11 cellular contexts compared by ENCODE assay signal in genomic region chr22:24161909-24162308, GRCh38. TPM values are rescaled to one million over a fixed set of nuclear protein-coding genes. Genes with fewer than 3 reads are reported as not detected.
DNase-seq lines count a peak whose midpoint lies in the region; ATAC-seq and TF ChIP-seq lines count a peak whose summit lies in the region.
"Had no signal": no experiment of that assay in that cellular context is flagged by ENCODE, and none has a peak within 500 bp of the region (broad histone marks: within the 10 kb centered on the region; RNA-seq: fewer than 3 reads in every experiment).

No MANE protein-coding gene starts in this region.

- no peaks in the 10 kb centered on the region for H3K9me3 ChIP-seq in gastrocnemius medialis
- H3K9me3 ChIP-seq: SJCRH30 had no signal

- H3K4me3 Mint-ChIP-seq in activated CD4-positive, alpha-beta T cell treated with anti-CD3 and anti-CD28 coated beads, Interleukin-2, amount 10 ng/mL, durations not matched to agents 7 days and 5 days: no peak overlapping the region
- H3K4me3 Mint-ChIP-seq in effector memory CD8-positive, alpha-beta T cell: no peak overlapping the region

- TF ChIP-seq CTCF in RWPE1 (conservative IDR thresholded peaks at IDR 0.05; ENCODE audit: low read depth): no peak
- no peak for TF ChIP-seq CTCF in gastrocnemius medialis (IDR thresholded peaks at IDR 0.05 in 4 of 5, conservative IDR thresholded peaks at IDR 0.05 in 1 of 5)

- H3K9me3 Mint-ChIP-seq in activated CD4-positive, alpha-beta T cell treated with anti-CD3 and anti-CD28 coated beads, Interleukin-2, amount 10 ng/mL, durations not matched to agents 7 days and 5 days: no peaks in the 10 kb centered on the region
- H3K9me3 Mint-ChIP-seq in effector memory CD8-positive, alpha-beta T cell: no peaks in the 10 kb centered on the region

- POLR2A ChIA-PET in activated CD4-positive, alpha-beta T cell treated with anti-CD3 and anti-CD28 coated beads, Interleukin-2, amount 10 ng/mL, durations not matched to agents 7 days and 5 days (lab: Charles Lee): no interaction called here
- POLR2A ChIA-PET in RWPE1 (lab: Yijun Ruan, JAX; ENCODE audit: low non-redundant PET): no interaction called here

- H3K4me1 Mint-ChIP-seq in activated CD4-positive, alpha-beta T cell treated with anti-CD3 and anti-CD28 coated beads, Interleukin-2, amount 10 ng/mL, durations not matched to agents 7 days and 5 days: peaks cover 28% of the 10 kb centered on the region
- peaks cover 41 to 52% of the 10 kb centered on the region in 2 donors for H3K4me1 Mint-ChIP-seq in effector memory CD8-positive, alpha-beta T cell (ENCODE audit: low read depth in 2 of 2)

- no peak for TF ChIP-seq POLR2A in gastrocnemius medialis (IDR thresholded peaks at IDR 0.05)

- in situ Hi-C loops in gastrocnemius medialis (cut with MboI; ENCODE audit: low sequenced_read_pairs in 4 of 4): no loop called here

- intact Hi-C loops in gastrocnemius medialis (cut with DNase I; ENCODE audit: low total_unique reads): loop anchor here (2.0 kb wide), 1 partner anchor 15 kb away; no protein-coding TSS in a partner anchor

- H3K27ac Mint-ChIP-seq in activated CD4-positive, alpha-beta T cell treated with anti-CD3 and anti-CD28 coated beads, Interleukin-2, amount 10 ng/mL, durations not matched to agents 7 days and 5 days: peak overlapping the region; percentile 46
- H3K27ac Mint-ChIP-seq in effector memory CD8-positive, alpha-beta T cell: peak overlapping the region; percentile 26 to 77

- peaks cover 9% of the 10 kb centered on the region for H3K36me3 Mint-ChIP-seq in activated CD4-positive, alpha-beta T cell treated with anti-CD3 and anti-CD28 coated beads, Interleukin-2, amount 10 ng/mL, durations not matched to agents 7 days and 5 days (ENCODE audit: low read depth)
- H3K36me3 Mint-ChIP-seq in effector memory CD8-positive, alpha-beta T cell (ENCODE audit: insufficient read depth): peaks cover 48% of the 10 kb centered on the region

- no peak for ATAC-seq in effector memory CD8-positive, alpha-beta T cell (replicated peaks)
- peak; percentile 76 to 84 for ATAC-seq in gastrocnemius medialis
- no peak for ATAC-seq in HG02623 (IDR thresholded peaks at IDR 0.05; ENCODE audit: unreplicated experiment)

- H3K27ac ChIP-seq in RWPE1 (peak overlapping the region; percentile 20), gastrocnemius medialis (peak overlapping the region; percentile 15 to 64 (median 60))
- H3K27ac ChIP-seq: SJCRH30 had no signal

- H3K27me3 Mint-ChIP-seq in activated CD4-positive, alpha-beta T cell treated with anti-CD3 and anti-CD28 coated beads, Interleukin-2, amount 10 ng/mL, durations not matched to agents 7 days and 5 days: no peaks in the 10 kb centered on the region
- H3K27me3 Mint-ChIP-seq in effector memory CD8-positive, alpha-beta T cell: no peaks in the 10 kb centered on the region

- CTCF ChIA-PET in activated CD4-positive, alpha-beta T cell treated with anti-CD3 and anti-CD28 coated beads, Interleukin-2, amount 10 ng/mL, durations not matched to agents 7 days and 5 days (lab: Charles Lee): interaction anchor here (1.0 to 2.0 kb wide), 3 partner anchors 9 to 81 kb away, joined by 3 to 5 read pairs (median 5); no protein-coding TSS in a partner anchor
- CTCF ChIA-PET in RWPE1 (lab: Yijun Ruan, JAX): no interaction called here

- H3K4me3 ChIP-seq in gastrocnemius medialis: no peak overlapping the region
- H3K4me3 ChIP-seq: SJCRH30 had no signal

- no peak for DNase-seq in activated CD4-positive, alpha-beta T cell treated with anti-CD3 and anti-CD28 coated beads, Interleukin-2, amount 10 ng/mL, durations not matched to agents 7 days and 5 days
- DNase-seq in activated CD4-positive, alpha-beta T cell treated with anti-CD3 and anti-CD28 coated beads, Interleukin-2, amount 50 U/mL, for 4 hours: no peak
- DNase-seq in RWPE1 (ENCODE audit: low spot score) (no peak), gastrocnemius medialis (peak; percentile 60 to 81), NCI-H2171 treated with DMSO at 0.1 percent for 48 hours (lab: John Stamatoyannopoulos, UW) (no peak), HuH-7 (ENCODE audit: low spot score) (no peak)
- DNase-seq in effector memory CD8-positive, alpha-beta T cell: no peak
- DNase-seq: DMS79, MV-4-11, SJCRH30 had no signal

- peaks cover 0 to 26% of the 10 kb centered on the region in 2 donors for H3K36me3 ChIP-seq in gastrocnemius medialis
- H3K36me3 ChIP-seq: SJCRH30 had no signal

- no peaks in the 10 kb centered on the region for H3K27me3 ChIP-seq in gastrocnemius medialis
- H3K27me3 ChIP-seq: SJCRH30 had no signal

- H3K4me1 ChIP-seq in gastrocnemius medialis: peaks cover 18 to 23% of the 10 kb centered on the region in 2 donors

RNA-seq across cellular contexts. Expression of gene SUSD2, which starts 19.4 kb away (rescaled TPM):
- 1 to 10 TPM; 1.0 to 1.1 TPM for total RNA-seq in activated CD4-positive, alpha-beta T cell treated with anti-CD3 and anti-CD28 coated beads, Interleukin-2, amount 10 ng/mL, durations not matched to agents 7 days and 5 days
- total RNA-seq in gastrocnemius medialis: 1 to 10 TPM in 3 of 4 donors, under 1 TPM in 1; 0.76 to 4.1 (median 1.6) TPM
- total RNA-seq: SJCRH30 had no signal

Comparison
In these comparisons a context has a peak if more than half of its experiments do, and no peak if none do; other contexts are left out.
1. DNase-seq: peak in gastrocnemius medialis (2 of 2); none in activated CD4-positive, alpha-beta T cell treated with anti-CD3 and anti-CD28 coated beads, Interleukin-2, amount 10 ng/mL, durations not matched to agents 7 days and 5 days (single experiment), activated CD4-positive, alpha-beta T cell treated with anti-CD3 and anti-CD28 coated beads, Interleukin-2, amount 50 U/mL, for 4 hours (0 of 2), RWPE1 (single experiment), effector memory CD8-positive, alpha-beta T cell (0 of 3), NCI-H2171 treated with DMSO at 0.1 percent for 48 hours (single experiment) and HuH-7 (single experiment).
2. ATAC-seq: peak in gastrocnemius medialis (2 of 2); none in effector memory CD8-positive, alpha-beta T cell (single experiment) and HG02623 (single experiment).